In genomic region chr13:33292712-33293111, GRCh38 we compare ENCODE assay signal across 2 cellular contexts.
TF ChIP-seq lines count a peak whose summit lies in the region.

No MANE protein-coding gene starts in this region.

TF ChIP-seq in liver, 16 proteins besides CTCF, POLR2A, EP300 and RAD21 (continued from another document):
- TF ChIP-seq ZBTB33 (IDR thresholded peaks at IDR 0.05) (no peak), RXRA (IDR thresholded peaks at IDR 0.05) (no peak), SP1 (IDR thresholded peaks at IDR 0.05) (no peak), TAF1 (conservative IDR thresholded peaks at IDR 0.05) (no peak), REST (IDR thresholded peaks at IDR 0.05) (no peak), GABPA (IDR thresholded peaks at IDR 0.05 in 1 of 2, conservative IDR thresholded peaks at IDR 0.05 in 1 of 2) (no peak), ATF3 (IDR thresholded peaks at IDR 0.05) (no peak), EGR1 (IDR thresholded peaks at IDR 0.05; ENCODE audit: low read depth in 2 of 2) (no peak)

TF ChIP-seq in HepG2, 621 proteins besides CTCF, POLR2A, EP300 and RAD21 (continued from another document):
- TF ChIP-seq RAD51 (IDR thresholded peaks at IDR 0.05; ENCODE audit: borderline replicate concordance) (no peak), ZNF20 (CRISPR knock-in tag; IDR thresholded peaks at IDR 0.05) (no peak), NR2F6 (IDR thresholded peaks at IDR 0.05) (no peak), NR2F6 (CRISPR knock-in tag; IDR thresholded peaks at IDR 0.05) (no peak), SRSF1 (optimal IDR thresholded peaks at IDR 0.05; ENCODE audit: low read depth, low read length) (no peak), TFE3 (CRISPR knock-in tag; IDR thresholded peaks at IDR 0.05) (no peak), ZFP62 (CRISPR knock-in tag; IDR thresholded peaks at IDR 0.05) (no peak), KDM6A (CRISPR knock-in tag; IDR thresholded peaks at IDR 0.05; ENCODE audit: low read depth) (no peak), ARNT2 (CRISPR knock-in tag; IDR thresholded peaks at IDR 0.05; ENCODE audit: low read depth) (no peak), PHF21A (CRISPR knock-in tag; IDR thresholded peaks at IDR 0.05) (no peak), IRF1 (CRISPR knock-in tag; IDR thresholded peaks at IDR 0.05; ENCODE audit: low read depth) (no peak), ZSCAN12 (CRISPR knock-in tag; IDR thresholded peaks at IDR 0.05) (no peak), AHDC1 (CRISPR knock-in tag; IDR thresholded peaks at IDR 0.05; ENCODE audit: borderline replicate concordance) (no peak), BCLAF1 (IDR thresholded peaks at IDR 0.05) (no peak)
